ENCODE assay signal across 8 cellular contexts in the genomic region with DNA sequence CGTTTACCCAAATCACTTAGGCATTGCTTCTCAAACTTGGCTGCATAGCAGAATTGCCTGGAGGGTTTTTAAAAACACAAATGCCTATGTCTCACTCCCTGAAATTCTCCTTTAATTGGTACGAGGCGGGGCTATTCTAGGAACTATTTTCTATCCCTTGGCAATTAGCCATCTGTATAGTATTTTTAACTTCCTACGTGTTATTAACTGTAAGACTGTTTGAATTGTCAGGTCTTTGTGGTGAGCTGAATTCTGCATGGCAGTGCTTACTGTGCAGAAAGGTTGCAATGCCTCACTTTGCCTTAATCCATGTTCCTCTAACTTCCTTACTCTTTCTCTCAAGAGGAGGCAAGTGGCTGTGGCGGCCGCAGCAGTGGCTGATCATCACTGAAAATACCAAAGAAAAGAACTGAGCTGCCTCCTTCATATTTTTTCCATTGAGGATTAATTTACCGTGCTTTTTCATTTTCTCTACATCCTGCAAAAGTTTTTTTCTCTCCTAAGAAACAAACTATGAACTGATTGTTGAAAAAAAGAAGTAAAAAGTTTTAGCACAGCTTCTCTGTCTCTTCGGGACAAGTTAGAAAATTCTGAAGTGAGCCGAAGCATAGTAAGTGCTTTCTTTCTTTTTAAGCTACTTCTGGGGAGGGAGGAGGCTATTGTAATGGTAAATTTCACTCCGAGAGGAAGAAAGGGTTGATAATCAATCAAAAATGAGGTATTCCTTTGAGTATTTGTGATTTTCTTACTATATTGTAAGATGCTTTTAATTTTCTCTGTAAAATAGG. TPM values are rescaled to one million over a fixed set of nuclear protein-coding genes. Genes with fewer than 3 reads are reported as not detected.
DNase-seq lines count a peak whose midpoint lies in the region; ATAC-seq and TF ChIP-seq lines count a peak whose summit lies in the region.
"Had no signal": no experiment of that assay in that cellular context is flagged by ENCODE, and none has a peak within 500 bp of the region (broad histone marks: within the 10 kb centered on the region; RNA-seq: fewer than 3 reads in every experiment).

A gene (plus strand): TSS at position 329 of the 788 bp plus-strand sequence. CDS start 824 bp downstream, outside the sequence.

- H3K27me3 ChIP-seq in lung (ENCODE audit: control insufficient read depth, insufficient read depth): no peaks in the 10 kb centered on the region

- peaks cover 11% of the 10 kb centered on the region for H3K4me1 Mint-ChIP-seq in endothelial cell (ENCODE audit: unreplicated experiment)
- H3K4me1 Mint-ChIP-seq in natural killer cell treated with Interleukin-12 subunit alpha and Interleukin-12 subunit beta and Interleukin-15 and Interleukin-18, amount 100 ng/mL, for 72 hours (ENCODE audit: low read depth in 2 of 2): no peaks in the 10 kb centered on the region

- no peak for ATAC-seq in lung (ENCODE audit: insufficient read depth, low FRiP score)
- ATAC-seq in natural killer cell treated with Interleukin-12 subunit alpha and Interleukin-12 subunit beta and Interleukin-15 and Interleukin-18, amount 100 ng/mL, for 72 hours: no peak

- H3K36me3 ChIP-seq in lung (ENCODE audit: control insufficient read depth in 2 of 2, insufficient read depth in 2 of 2, low read length in 2 of 2) (no peaks in the 10 kb centered on the region), urinary bladder (ENCODE audit: insufficient read depth) (no peaks in the 10 kb centered on the region)

- H3K27ac ChIP-seq in lung (ENCODE audit: low read depth in 1 of 2, low read length in 1 of 2) (peak within 1 kb of the TSS in 1 of 2 donors; percentile 58), urinary bladder (ENCODE audit: low read depth) (no peak within 1 kb of the TSS)
- H3K27ac ChIP-seq: epithelial cell of prostate had no signal

- peaks cover 0 to 3% of the 10 kb centered on the region in 2 donors for H3K9me3 ChIP-seq in lung (ENCODE audit: control insufficient read depth in 2 of 2, insufficient read depth in 1 of 2, low read length in 1 of 2)

- no peaks in the 10 kb centered on the region for H3K4me1 ChIP-seq in lung (ENCODE audit: control insufficient read depth in 2 of 2, insufficient read depth in 2 of 2, low read length in 2 of 2)
- H3K4me1 ChIP-seq in urinary bladder (ENCODE audit: insufficient read depth): no peaks in the 10 kb centered on the region

- WGBS in lung, 2 donors: 22 to 29% methylated on average over 10 of the region's 10 CpGs
- WGBS in urinary bladder: 33% methylated on average over 10 of the region's 10 CpGs

- H3K27ac Mint-ChIP-seq in endothelial cell (ENCODE audit: unreplicated experiment): peak within 1 kb of the TSS; percentile 34
- H3K27ac Mint-ChIP-seq in natural killer cell treated with Interleukin-12 subunit alpha and Interleukin-12 subunit beta and Interleukin-15 and Interleukin-18, amount 100 ng/mL, for 72 hours: no peak within 1 kb of the TSS

- peak within 1 kb of the TSS; percentile 50 for H3K4me3 Mint-ChIP-seq in endothelial cell (ENCODE audit: unreplicated experiment)
- H3K4me3 Mint-ChIP-seq in natural killer cell treated with Interleukin-12 subunit alpha and Interleukin-12 subunit beta and Interleukin-15 and Interleukin-18, amount 100 ng/mL, for 72 hours: no peak within 1 kb of the TSS

- DNase-seq in NAMALWA (ENCODE audit: low spot score) (peak; percentile 9), endothelial cell (ENCODE audit: low spot score) (no peak), lung (ENCODE audit: low spot score) (no peak), NCI-H524 (lab: John Stamatoyannopoulos, UW) (no peak), SHP77 (lab: John Stamatoyannopoulos, UW) (no peak)
- no peak for DNase-seq in natural killer cell treated with Interleukin-12 subunit alpha and Interleukin-12 subunit beta and Interleukin-15 and Interleukin-18, amount 100 ng/mL, for 72 hours (ENCODE audit: low spot score)

- no peak within 1 kb of the TSS for H3K4me3 ChIP-seq in lung
- H3K4me3 ChIP-seq in urinary bladder (ENCODE audit: low read depth, low read length): no peak within 1 kb of the TSS

- no peaks in the 10 kb centered on the region for H3K27me3 Mint-ChIP-seq in endothelial cell (ENCODE audit: unreplicated experiment)
- peaks cover 21 to 28% of the 10 kb centered on the region in 2 donors for H3K27me3 Mint-ChIP-seq in natural killer cell treated with Interleukin-12 subunit alpha and Interleukin-12 subunit beta and Interleukin-15 and Interleukin-18, amount 100 ng/mL, for 72 hours

- no peaks in the 10 kb centered on the region for H3K36me3 Mint-ChIP-seq in endothelial cell (ENCODE audit: low read depth, unreplicated experiment)
- H3K36me3 Mint-ChIP-seq in natural killer cell treated with Interleukin-12 subunit alpha and Interleukin-12 subunit beta and Interleukin-15 and Interleukin-18, amount 100 ng/mL, for 72 hours: no peaks in the 10 kb centered on the region

- H3K9me3 Mint-ChIP-seq in endothelial cell (ENCODE audit: unreplicated experiment): no peaks in the 10 kb centered on the region
- no peaks in the 10 kb centered on the region for H3K9me3 Mint-ChIP-seq in natural killer cell treated with Interleukin-12 subunit alpha and Interleukin-12 subunit beta and Interleukin-15 and Interleukin-18, amount 100 ng/mL, for 72 hours

- no peak for TF ChIP-seq CTCF in endothelial cell (IDR thresholded peaks at IDR 0.05; ENCODE audit: unreplicated experiment)
- TF ChIP-seq CTCF in lung (IDR thresholded peaks at IDR 0.05; ENCODE audit: control extremely low read depth, extremely low read depth): no peak

RNA-seq across cellular contexts. Expression of the gene that starts here (rescaled TPM):
- total RNA-seq in endothelial cell (ENCODE audit: unreplicated experiment): 7.9 TPM
- total RNA-seq in lung: 10 to 100 TPM; 73.6 to 75.1 TPM
- 10 to 100 TPM; 14.4 to 21.1 TPM for polyA plus RNA-seq in lung
- total RNA-seq in urinary bladder: 11.7 TPM
- 16.6 TPM for polyA plus RNA-seq in urinary bladder
- not detected for total RNA-seq in natural killer cell treated with Interleukin-12 subunit alpha and Interleukin-12 subunit beta and Interleukin-15 and Interleukin-18, amount 100 ng/mL, for 72 hours
